In genomic region chr9:115192280-115192679, GRCh38 we compare ENCODE assay signal across 19 cellular contexts.
DNase-seq lines count a peak whose midpoint lies in the region; ATAC-seq and TF ChIP-seq lines count a peak whose summit lies in the region.
"Had no signal": no experiment of that assay in that cellular context is flagged by ENCODE, and none has a peak within 500 bp of the region (broad histone marks: within the 10 kb centered on the region; RNA-seq: fewer than 3 reads in every experiment).

No MANE protein-coding gene starts in this region.

- no peak overlapping the region for H3K27ac ChIP-seq in endodermal cell (ENCODE audit: low read depth, low read length)
- H3K27ac ChIP-seq: psoas muscle, stomach had no signal

- peak; percentile 45 for DNase-seq in Ammon's horn (ENCODE audit: low spot score)
- no peak for DNase-seq in endodermal cell
- DNase-seq in dedifferentiated amniotic fluid mesenchymal stem cell (ENCODE audit: extremely low spot score): no peak
- DNase-seq in NCI-H2081 treated with DMSO at 0.1 percent for 48 hours (lab: John Stamatoyannopoulos, UW): no peak
- DNase-seq: activated CD4-positive, alpha-beta T cell treated with anti-CD3 and anti-CD28 coated beads for 36 hours; activated naive CD4-positive, alpha-beta T cell treated with anti-CD3 and anti-CD28 coated beads, Interleukin-2, amount 50 U/mL, for 16 hours; CD4-positive, alpha-beta memory T cell; DND-41; foreskin melanocyte; naive thymus-derived CD4-positive, alpha-beta T cell; NCI-H226; psoas muscle; SIG-M5; stomach had no signal

- peaks cover 40% of the 10 kb centered on the region for H3K4me1 Mint-ChIP-seq in endodermal cell
- H3K4me1 Mint-ChIP-seq: activated CD4-positive, alpha-beta T cell treated with anti-CD3 and anti-CD28 coated beads for 36 hours had no signal

- no peak overlapping the region for H3K27ac Mint-ChIP-seq in endodermal cell
- H3K27ac Mint-ChIP-seq: activated CD4-positive, alpha-beta T cell treated with anti-CD3 and anti-CD28 coated beads for 36 hours; CD4-positive, alpha-beta memory T cell; naive thymus-derived CD4-positive, alpha-beta T cell; T-helper 2 cell treated with Interferon-gamma antibody and Interleukin-4, amounts not matched to agents 5 μg/mL and 100 μg/mL, for 36 hours had no signal

- no peaks in the 10 kb centered on the region for H3K27me3 ChIP-seq in endodermal cell (ENCODE audit: control insufficient read depth, insufficient read depth, low read length, poor library complexity, severe bottlenecking)
- H3K27me3 ChIP-seq: stomach had no signal

- H3K9ac ChIP-seq in endodermal cell (ENCODE audit: extremely low read depth, low read length, poor library complexity, severe bottlenecking): no peak overlapping the region

- no peak for TF ChIP-seq CTCF in endodermal cell (conservative IDR thresholded peaks at IDR 0.05)

- ATAC-seq in GM18868 (IDR thresholded peaks at IDR 0.05; ENCODE audit: unreplicated experiment) (peak; percentile 39), HG03442 (IDR thresholded peaks at IDR 0.05; ENCODE audit: unreplicated experiment) (peak; percentile 36), HG03196 (IDR thresholded peaks at IDR 0.05; ENCODE audit: unreplicated experiment) (no peak), HG03521 (IDR thresholded peaks at IDR 0.05; ENCODE audit: unreplicated experiment) (no peak)
- ATAC-seq: activated CD4-positive, alpha-beta T cell treated with anti-CD3 and anti-CD28 coated beads for 36 hours; naive thymus-derived CD4-positive, alpha-beta T cell; psoas muscle had no signal

- peaks cover 26% of the 10 kb centered on the region for H3K9me3 Mint-ChIP-seq in endodermal cell
- H3K9me3 Mint-ChIP-seq: T-helper 2 cell treated with Interferon-gamma antibody and Interleukin-4, amounts not matched to agents 5 μg/mL and 100 μg/mL, for 36 hours had no signal

- peak overlapping the region; percentile 30 for H3K4me3 ChIP-seq in endodermal cell (ENCODE audit: low read length)
- H3K4me3 ChIP-seq: psoas muscle, stomach had no signal

- peaks cover 23% of the 10 kb centered on the region for H3K36me3 Mint-ChIP-seq in endodermal cell (ENCODE audit: low read depth)

- H3K36me3 ChIP-seq in endodermal cell (ENCODE audit: control insufficient read depth, insufficient read depth, low read length): peaks cover 6% of the 10 kb centered on the region
- H3K36me3 ChIP-seq: stomach had no signal

- peaks cover 33% of the 10 kb centered on the region for H3K9me3 ChIP-seq in endodermal cell (ENCODE audit: control insufficient read depth, low read length)

- no peaks in the 10 kb centered on the region for H3K27me3 Mint-ChIP-seq in endodermal cell (ENCODE audit: insufficient read depth)

- H3K4me3 Mint-ChIP-seq in endodermal cell: no peak overlapping the region
- H3K4me3 Mint-ChIP-seq: activated CD4-positive, alpha-beta T cell treated with anti-CD3 and anti-CD28 coated beads for 36 hours; CD4-positive, alpha-beta memory T cell; naive thymus-derived CD4-positive, alpha-beta T cell; T-helper 2 cell treated with Interferon-gamma antibody and Interleukin-4, amounts not matched to agents 5 μg/mL and 100 μg/mL, for 36 hours had no signal

- H3K4me1 ChIP-seq in endodermal cell (ENCODE audit: control insufficient read depth, insufficient read depth, low read length): peaks cover 3% of the 10 kb centered on the region
- H3K4me1 ChIP-seq: psoas muscle had no signal

- 58 to 60% methylated on average over 3 of the region's 3 CpGs for WGBS in endodermal cell (ENCODE audit: insufficient coverage in 1 of 2, insufficient read length in 1 of 2), 2 experiments

Comparison
In these comparisons a context has a peak if more than half of its experiments do, and no peak if none do; other contexts are left out.
1. ATAC-seq: peak in GM18868 (single experiment) and HG03442 (single experiment); none in HG03196 (single experiment) and HG03521 (single experiment).